ENCODE assay signal across 1 cellular context in genomic region chr20:4601630-4602296, GRCh38.
TF ChIP-seq lines count a peak whose summit lies in the region.

No MANE protein-coding gene starts in this region.

TF ChIP-seq in HEK293, 187 proteins besides CTCF, POLR2A, EP300 and RAD21 (continued from another document):
- TF ChIP-seq PRDM10 (tag by site-specific recombination; IDR thresholded peaks at IDR 0.05) (0 out of 2 replicates have a peak, but pooled peaks have one; percentile 17), ZNF404 (tag by site-specific recombination; IDR thresholded peaks at IDR 0.05) (no peak)
